Comparison of ENCODE assay signal across 8 cellular contexts in the genomic region with DNA sequence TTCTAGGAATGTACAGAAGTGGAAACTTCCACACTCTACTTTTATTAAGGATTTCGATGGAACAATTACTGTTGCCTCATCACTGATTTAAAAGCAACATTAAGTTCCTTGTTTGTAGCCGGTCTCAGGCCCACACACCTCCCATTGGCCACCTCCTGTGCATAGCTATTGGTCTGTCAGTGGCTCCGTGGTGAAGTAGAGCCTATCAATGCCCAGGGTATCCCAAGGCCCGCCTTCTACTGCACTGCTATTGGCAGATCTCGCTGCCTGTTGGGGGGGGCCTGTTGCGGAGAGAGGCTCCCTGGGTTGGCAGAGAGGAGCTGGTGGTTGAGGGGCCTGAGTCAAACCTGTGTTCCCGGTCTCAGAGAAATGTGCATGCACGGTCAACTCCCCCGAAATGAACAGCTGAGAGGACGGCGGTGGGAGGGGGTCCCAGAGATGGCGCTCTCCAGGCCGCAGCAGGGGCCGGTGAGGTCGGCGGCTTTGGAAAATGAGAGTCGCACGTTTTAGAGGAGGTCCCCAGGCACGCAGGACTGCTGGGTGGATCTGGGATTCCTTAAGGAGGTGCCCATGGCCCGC. TPM values are rescaled to one million over a fixed set of nuclear protein-coding genes. Genes with fewer than 3 reads are reported as not detected.
A peak's percentile ranks its signal among the peaks of the same experiment; 100 is the strongest.
DNase-seq lines count a peak whose midpoint lies in the region; ATAC-seq and TF ChIP-seq lines count a peak whose summit lies in the region.

No MANE protein-coding gene starts in this region.

- H3K4me1 ChIP-seq in HUES48 (ENCODE audit: control insufficient read depth, insufficient read depth, low read length) (0 out of 2 replicates have a peak, but pooled peaks cover 4% of the 10 kb centered on the region), gastroesophageal sphincter (peaks cover 0 to 4% (median 0%) of the 10 kb centered on the region in 3 donors), neutrophil (ENCODE audit: control insufficient read depth in 1 of 2, insufficient read depth in 1 of 2, low read depth in 1 of 2, low read length in 1 of 2) (peaks cover 6 to 13% of the 10 kb centered on the region in 2 experiments)

- intact Hi-C loops in Calu3 (cut with micrococcal nuclease; ENCODE audit: unreplicated experiment), result no loop called here

- CTCF ChIA-PET in Calu3 (lab: Charles Lee), result no interaction called here
- CTCF ChIA-PET in activated naive CD4-positive, alpha-beta T cell treated with anti-CD3 and anti-CD28 coated beads, Interleukin-2, amount 10 ng/mL, durations not matched to agents 7 days and 5 days (lab: Charles Lee), result interaction anchor here (0.8 to 1.0 kb wide), 3 partner anchors 15 to 73 kb away, joined by 3 to 4 read pairs (median 3); no protein-coding TSS in a partner anchor

- ATAC-seq in GM21447 (IDR thresholded peaks at IDR 0.05; ENCODE audit: unreplicated experiment) (peak; percentile 88), gastroesophageal sphincter (peak; percentile 93)

- H3K4me3 ChIP-seq in HUES48 (ENCODE audit: low read depth, low read length) (peak overlapping the region; percentile 62), gastroesophageal sphincter (peak overlapping the region; percentile 51 to 95), neutrophil (ENCODE audit: low read depth in 1 of 2, low read length in 1 of 2) (peak overlapping the region; percentile 64 to 72)

- peak; percentile 91 for DNase-seq in Calu3
- peak; percentile 58 for DNase-seq in RPMI8226
- peak; percentile 90 for DNase-seq in activated naive CD4-positive, alpha-beta T cell treated with anti-CD3 and anti-CD28 coated beads, Interleukin-2, amount 10 ng/mL, durations not matched to agents 7 days and 5 days
- peak; percentile 25 to 93 (median 83) for DNase-seq in substantia nigra (lab: John Stamatoyannopoulos, UW)

- H3K4me1 Mint-ChIP-seq in Calu3 (ENCODE audit: low read depth, unreplicated experiment), result peaks cover 34% of the 10 kb centered on the region
- peaks cover 24% of the 10 kb centered on the region for H3K4me1 Mint-ChIP-seq in activated naive CD4-positive, alpha-beta T cell treated with anti-CD3 and anti-CD28 coated beads, Interleukin-2, amount 10 ng/mL, durations not matched to agents 7 days and 5 days

- H3K36me3 ChIP-seq in HUES48 (ENCODE audit: control insufficient read depth, insufficient read depth, low read length), result no peaks in the 10 kb centered on the region
- H3K36me3 ChIP-seq in gastroesophageal sphincter, result no peaks in the 10 kb centered on the region
- no peaks in the 10 kb centered on the region for H3K36me3 ChIP-seq in neutrophil

- TF ChIP-seq EP300 in gastroesophageal sphincter (IDR thresholded peaks at IDR 0.05), result no peak

- H3K9me3 Mint-ChIP-seq in Calu3 (ENCODE audit: low read depth, unreplicated experiment), result no peaks in the 10 kb centered on the region
- no peaks in the 10 kb centered on the region for H3K9me3 Mint-ChIP-seq in activated naive CD4-positive, alpha-beta T cell treated with anti-CD3 and anti-CD28 coated beads, Interleukin-2, amount 10 ng/mL, durations not matched to agents 7 days and 5 days

- TF ChIP-seq POLR2A in gastroesophageal sphincter (IDR thresholded peaks at IDR 0.05), result peak; percentile 36 to 52

- peak overlapping the region; percentile 99 for H3K27ac Mint-ChIP-seq in Calu3 (ENCODE audit: unreplicated experiment)
- peak overlapping the region; percentile 83 for H3K27ac Mint-ChIP-seq in activated naive CD4-positive, alpha-beta T cell treated with anti-CD3 and anti-CD28 coated beads, Interleukin-2, amount 10 ng/mL, durations not matched to agents 7 days and 5 days

- 0 to 48% methylated on average over 1 to 15 of the region's 20 CpGs for WGBS in gastroesophageal sphincter (ENCODE audit: low coverage in 1 of 2), 2 donors

- peaks cover 23% of the 10 kb centered on the region for H3K36me3 Mint-ChIP-seq in Calu3 (ENCODE audit: insufficient read depth, unreplicated experiment)
- peaks cover 2% of the 10 kb centered on the region for H3K36me3 Mint-ChIP-seq in activated naive CD4-positive, alpha-beta T cell treated with anti-CD3 and anti-CD28 coated beads, Interleukin-2, amount 10 ng/mL, durations not matched to agents 7 days and 5 days

- H3K9ac ChIP-seq in HUES48 (ENCODE audit: low read depth, low read length), result peak overlapping the region; percentile 55; the same call in 1 of the 2 replicates

- TF ChIP-seq CTCF in Calu3 (IDR thresholded peaks at IDR 0.05; ENCODE audit: unreplicated experiment) (no peak), gastroesophageal sphincter (IDR thresholded peaks at IDR 0.05) (no peak), neutrophil (IDR thresholded peaks at IDR 0.05) (no peak)

- H3K27me3 ChIP-seq in HUES48 (ENCODE audit: control insufficient read depth, insufficient read depth, low read length) (no peaks in the 10 kb centered on the region), gastroesophageal sphincter (no peaks in the 10 kb centered on the region), neutrophil (no peaks in the 10 kb centered on the region)

- H3K4me3 Mint-ChIP-seq in Calu3 (ENCODE audit: low read depth, unreplicated experiment), result peak overlapping the region; percentile 89
- peak overlapping the region; percentile 78 for H3K4me3 Mint-ChIP-seq in activated naive CD4-positive, alpha-beta T cell treated with anti-CD3 and anti-CD28 coated beads, Interleukin-2, amount 10 ng/mL, durations not matched to agents 7 days and 5 days

- H3K9me3 ChIP-seq in HUES48 (ENCODE audit: control insufficient read depth, insufficient read depth, low read length) (peaks cover 15% of the 10 kb centered on the region; the same call in 1 of the 2 replicates), gastroesophageal sphincter (no peaks in the 10 kb centered on the region), neutrophil (no peaks in the 10 kb centered on the region)

- no TSS peak for BruUV-seq in Calu3 (replicated peaks; lab: Mats Ljungman, UMichigan)

- no peaks in the 10 kb centered on the region for H3K27me3 Mint-ChIP-seq in Calu3 (ENCODE audit: unreplicated experiment)
- peaks cover 5% of the 10 kb centered on the region for H3K27me3 Mint-ChIP-seq in activated naive CD4-positive, alpha-beta T cell treated with anti-CD3 and anti-CD28 coated beads, Interleukin-2, amount 10 ng/mL, durations not matched to agents 7 days and 5 days

- H3K27ac ChIP-seq in HUES48 (ENCODE audit: low read depth, low read length) (peak overlapping the region; percentile 76), gastroesophageal sphincter (peak overlapping the region; percentile 82 to 99 (median 89)), neutrophil (peak overlapping the region; percentile 70), substantia nigra (ENCODE audit: low read depth, low read length, poor library complexity, severe bottlenecking) (peak overlapping the region; percentile 83)

RNA-seq across cellular contexts. Expression of gene ARAF, which starts 4.9 kb away (rescaled TPM):
- total RNA-seq in Calu3 (2022), result 79.2 and 84.4 TPM in 2 replicates
- 10 to 100 TPM; 27.5 to 46.8 (median 38.5) TPM for total RNA-seq in gastroesophageal sphincter

RNA-seq across cellular contexts. Expression of gene TIMP1, which starts 26.1 kb away (rescaled TPM):
- total RNA-seq in Calu3 (2022) (143 and 188 TPM in 2 replicates), gastroesophageal sphincter (100 to 1,000 TPM in 3 of 4 donors, 10 to 100 TPM in 1; 77.4 to 204 (median 156) TPM)

Comparison
In these comparisons a context has a peak if more than half of its experiments do, and no peak if none do; other contexts are left out.
1. Peak in every context shown above with its lines: DNase-seq, ATAC-seq, H3K4me3 ChIP-seq and H3K27ac ChIP-seq.